1 cellular context compared by ENCODE assay signal in the genomic region with DNA sequence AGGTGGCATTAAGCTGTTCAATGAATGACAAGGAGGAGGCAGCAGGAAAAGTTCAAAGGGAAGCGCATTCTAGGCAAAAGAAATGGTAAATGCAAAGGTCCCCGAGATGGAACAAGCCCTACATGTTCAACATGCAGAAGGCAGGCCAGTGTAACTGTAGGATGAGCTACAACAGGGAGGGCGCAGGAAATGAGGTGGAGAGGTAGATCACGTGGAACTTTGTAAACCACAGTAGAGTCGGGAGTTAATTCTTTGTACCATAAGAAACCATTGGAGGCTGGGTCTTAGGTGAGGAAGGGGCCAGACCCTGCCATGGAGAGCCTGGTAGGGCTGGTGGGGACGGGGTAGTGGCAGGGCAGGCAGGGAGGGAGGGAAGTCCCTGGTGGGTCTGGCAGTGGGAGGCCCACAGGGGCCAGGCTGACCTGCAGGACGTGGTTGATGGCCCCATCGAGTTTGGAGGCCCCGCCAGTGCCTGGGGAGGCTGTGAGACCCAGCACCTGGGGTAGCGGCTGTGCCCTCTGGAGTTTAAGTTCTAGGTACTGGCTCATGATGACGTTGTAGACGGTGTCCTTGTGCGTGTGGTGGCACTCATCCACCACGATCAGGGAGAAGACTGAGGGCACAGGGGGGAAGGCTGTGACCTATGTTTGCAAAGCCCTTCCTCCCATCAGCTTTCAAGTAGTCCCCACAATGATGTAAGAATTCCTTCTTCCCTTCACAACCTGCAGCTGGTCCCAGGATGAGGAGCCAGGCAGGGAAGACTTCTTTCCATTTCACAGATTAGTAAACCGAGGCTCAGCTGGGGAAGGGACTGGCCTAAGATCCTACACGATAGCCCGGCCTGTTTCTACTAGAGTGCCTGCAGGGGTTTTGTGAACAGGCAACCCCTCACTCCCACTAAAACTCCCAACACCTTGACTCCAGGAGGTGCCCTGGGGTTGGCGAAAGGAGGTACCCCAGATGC.
TF ChIP-seq lines count a peak whose summit lies in the region.

No MANE protein-coding gene starts in this region.

TF ChIP-seq in HepG2, 621 proteins besides CTCF, POLR2A, EP300 and RAD21:
- TF ChIP-seq ZC3H4 (CRISPR knock-in tag; IDR thresholded peaks at IDR 0.05; ENCODE audit: borderline replicate concordance) = no peak
- TF ChIP-seq ZMYM3 (CRISPR knock-in tag; IDR thresholded peaks at IDR 0.05) = 0 out of 2 replicates have a peak, but pooled peaks have one; percentile 14
- peak; percentile 69 for TF ChIP-seq ZNF629 (CRISPR knock-in tag; conservative IDR thresholded peaks at IDR 0.05)
- TF ChIP-seq GLI4 (CRISPR knock-in tag; IDR thresholded peaks at IDR 0.05; ENCODE audit: borderline replicate concordance) = no peak
